8 cellular contexts compared by ENCODE assay signal in genomic region chr12:75511116-75512048, GRCh38.
DNase-seq lines count a peak whose midpoint lies in the region; ATAC-seq and TF ChIP-seq lines count a peak whose summit lies in the region.

KRR1 (minus strand) TSS chr12:75511609; CDS start chr12:75511597, 12 bp downstream.

- H3K4me3 ChIP-seq in AG09309 (ENCODE audit: control insufficient read depth, low read depth, low read length): peak within 1 kb of the TSS; percentile 63

- DNase-seq in AG09309 (ENCODE audit: low read depth) (peak; percentile 96), NCI-H446 treated with DMSO at 0.1 percent for 48 hours (lab: John Stamatoyannopoulos, UW) (peak; percentile 96), cerebellar cortex (ENCODE audit: low spot score) (peak; percentile 100), iris pigment epithelial cell (ENCODE audit: low read depth) (peak; percentile 100)
- peak; percentile 82 to 83 for DNase-seq in stimulated activated CD4-positive, alpha-beta T cell treated with anti-CD3 and anti-CD28 coated beads, Interleukin-12 subunit alpha, Interleukin-12 subunit beta, amount 100 ng/mL, for 24 hours (ENCODE audit: low read depth in 2 of 2)

- ATAC-seq in GM19035 (IDR thresholded peaks at IDR 0.05; ENCODE audit: unreplicated experiment) (peak; percentile 96), HG03354 (IDR thresholded peaks at IDR 0.05; ENCODE audit: poor library complexity, severe bottlenecking, unreplicated experiment) (peak; percentile 97)
- ATAC-seq in activated CD4-positive, CD25-positive, alpha-beta regulatory T cell treated with anti-CD3 and anti-CD28 coated beads, Interleukin-2, amount 50 U/mL, for 24 hours: peak; percentile 97 to 98

- no peak for TF ChIP-seq CTCF in AG09309 (IDR thresholded peaks at IDR 0.05; ENCODE audit: control insufficient read depth, insufficient read depth, low read depth, low read length, missing control alignments)

Comparison
In these comparisons a context has a peak if more than half of its experiments do, and no peak if none do; other contexts are left out.
1. Peak in every context shown above with its lines: DNase-seq, ATAC-seq and H3K4me3 ChIP-seq.